ENCODE assay signal across 13 cellular contexts in genomic region chr1:64536217-64536835, GRCh38.
DNase-seq lines count a peak whose midpoint lies in the region; ATAC-seq and TF ChIP-seq lines count a peak whose summit lies in the region.
"Had no signal": no experiment of that assay in that cellular context is flagged by ENCODE, and none has a peak within 500 bp of the region (broad histone marks: within the 10 kb centered on the region; RNA-seq: fewer than 3 reads in every experiment).

No MANE protein-coding gene starts in this region.

- peaks cover under 1% of the 10 kb centered on the region for H3K27me3 Mint-ChIP-seq in neural progenitor cell (ENCODE audit: insufficient read depth, low read depth)
- H3K27me3 Mint-ChIP-seq: activated naive CD8-positive, alpha-beta T cell had no signal

- H3K4me1 Mint-ChIP-seq in neural progenitor cell, result peaks cover 81% of the 10 kb centered on the region
- H3K4me1 Mint-ChIP-seq: memory B cell had no signal

- peaks cover 15% of the 10 kb centered on the region for H3K9me3 Mint-ChIP-seq in neural progenitor cell
- peaks cover 8 to 14% of the 10 kb centered on the region in 2 donors for H3K9me3 Mint-ChIP-seq in activated naive CD4-positive, alpha-beta T cell treated with anti-CD3 and anti-CD28 coated beads, Interleukin-2, amount 50 U/mL, for 72 hours
- H3K9me3 Mint-ChIP-seq: memory B cell had no signal

- no peak overlapping the region for H2AFZ ChIP-seq in neural progenitor cell (replicated peaks)

- peaks cover 100% of the 10 kb centered on the region for H3K79me2 ChIP-seq in neural progenitor cell (ENCODE audit: low read depth)

- peak overlapping the region; percentile 57 for H3K27ac Mint-ChIP-seq in neural progenitor cell
- H3K27ac Mint-ChIP-seq in activated naive CD4-positive, alpha-beta T cell treated with anti-CD3 and anti-CD28 coated beads, Interleukin-2, amount 50 U/mL, for 72 hours, result no peak overlapping the region
- H3K27ac Mint-ChIP-seq: activated naive CD8-positive, alpha-beta T cell; memory B cell had no signal

- intact Hi-C loops in colonic mucosa (cut with DNase I), result no loop called here

- peaks cover 74% of the 10 kb centered on the region for H4K20me1 ChIP-seq in neural progenitor cell (ENCODE audit: low read depth)

- H3K9ac ChIP-seq in colonic mucosa (ENCODE audit: low read depth in 2 of 2, low read length in 2 of 2) (no peak overlapping the region), neural progenitor cell (no peak overlapping the region)

- H3K4me3 ChIP-seq in colonic mucosa, result no peak overlapping the region
- no peak overlapping the region for H3K4me3 ChIP-seq in neural progenitor cell
- H3K4me3 ChIP-seq: dorsolateral prefrontal cortex, psoas muscle had no signal

- H3K36me3 Mint-ChIP-seq in neural progenitor cell, result peaks cover 23% of the 10 kb centered on the region
- H3K36me3 Mint-ChIP-seq in activated naive CD4-positive, alpha-beta T cell treated with anti-CD3 and anti-CD28 coated beads, Interleukin-2, amount 50 U/mL, for 72 hours, result peaks cover 5% of the 10 kb centered on the region in 2 donors
- H3K36me3 Mint-ChIP-seq: memory B cell had no signal

- H3K9me3 ChIP-seq in colonic mucosa (no peaks in the 10 kb centered on the region), neural progenitor cell (ENCODE audit: low read depth) (no peaks in the 10 kb centered on the region)
- H3K9me3 ChIP-seq: psoas muscle had no signal

- H3K36me3 ChIP-seq in colonic mucosa (no peaks in the 10 kb centered on the region), neural progenitor cell (no peaks in the 10 kb centered on the region)

- H3K27ac ChIP-seq in C4-2B (peak overlapping the region; percentile 70; the same call in 1 of the 2 replicates), colonic mucosa (peak overlapping the region; percentile 27), neural progenitor cell (no peak overlapping the region)
- H3K27ac ChIP-seq: dorsolateral prefrontal cortex, psoas muscle had no signal

- H3K4me1 ChIP-seq in colonic mucosa (peaks cover 4% of the 10 kb centered on the region), neural progenitor cell (peaks cover 34% of the 10 kb centered on the region)

- H3K4me3 Mint-ChIP-seq in neural progenitor cell, result no peak overlapping the region
- H3K4me3 Mint-ChIP-seq: activated naive CD8-positive, alpha-beta T cell; memory B cell had no signal

- ATAC-seq in activated naive CD4-positive, alpha-beta T cell treated with anti-CD3 and anti-CD28 coated beads, Interleukin-2, amount 50 U/mL, for 72 hours, result no peak
- ATAC-seq: psoas muscle had no signal

- H3K4me2 ChIP-seq in neural progenitor cell, result no peak overlapping the region

- DNase-seq in NCI-H1694 (lab: John Stamatoyannopoulos, UW) (peak; percentile 80), colonic mucosa (no peak), neural progenitor cell (ENCODE audit: low spot score) (no peak), NCI-H2227 (lab: John Stamatoyannopoulos, UW; ENCODE audit: unreplicated experiment) (no peak), activated T-cell treated with anti-CD3 and anti-CD28 coated beads for 4 hours (no peak)
- no peak for DNase-seq in effector CD4-positive, alpha-beta T cell
- DNase-seq in activated naive CD4-positive, alpha-beta T cell treated with anti-CD3 and anti-CD28 coated beads, Interleukin-2, amount 50 U/mL, for 72 hours (ENCODE audit: low spot score in 2 of 2), result no peak
- DNase-seq: dorsolateral prefrontal cortex, NCI-H1048, psoas muscle had no signal

- peaks cover 13% of the 10 kb centered on the region for H3F3A ChIP-seq in neural progenitor cell (ENCODE audit: low read depth)

- H3K27me3 ChIP-seq in colonic mucosa (no peaks in the 10 kb centered on the region), neural progenitor cell (no peaks in the 10 kb centered on the region)
- H3K27me3 ChIP-seq: dorsolateral prefrontal cortex had no signal

- TF ChIP-seq CTCF in C4-2B (conservative IDR thresholded peaks at IDR 0.05), result no peak
- TF ChIP-seq CTCF in colonic mucosa (IDR thresholded peaks at IDR 0.05), result no peak
- TF ChIP-seq CTCF in neural progenitor cell (IDR thresholded peaks at IDR 0.05), result no peak
